In genomic region chr6:72461144-72461543, GRCh38 we compare ENCODE assay signal across 21 cellular contexts.
DNase-seq lines count a peak whose midpoint lies in the region; ATAC-seq and TF ChIP-seq lines count a peak whose summit lies in the region.
"Had no signal": no experiment of that assay in that cellular context is flagged by ENCODE, and none has a peak within 500 bp of the region (broad histone marks: within the 10 kb centered on the region; RNA-seq: fewer than 3 reads in every experiment).

No MANE protein-coding gene starts in this region.

- BruUV-seq in mammary epithelial cell (replicated peaks; lab: Mats Ljungman, UMichigan) (no TSS peak), MCF 10A (replicated peaks; lab: Mats Ljungman, UMichigan) (no TSS peak)

- H3K4me3 Mint-ChIP-seq in MCF 10A (ENCODE audit: unreplicated experiment), result no peak overlapping the region
- no peak overlapping the region for H3K4me3 Mint-ChIP-seq in activated CD4-positive, alpha-beta memory T cell treated with anti-CD3 and anti-CD28 coated beads for 36 hours
- H3K4me3 Mint-ChIP-seq: CD8-positive, alpha-beta T cell; endodermal cell; neural progenitor cell had no signal

- no peaks in the 10 kb centered on the region for H3K9me2 ChIP-seq in Karpas-422 (replicated peaks; ENCODE audit: insufficient read depth, low read length)

- no peak for ATAC-seq in GM21367 (IDR thresholded peaks at IDR 0.05; ENCODE audit: unreplicated experiment)
- ATAC-seq: CD8-positive, alpha-beta T cell; HCT116 had no signal

- H2AFZ ChIP-seq in mammary epithelial cell (ENCODE audit: low read depth, low read length) (no peak overlapping the region), Karpas-422 (ENCODE audit: low read length) (no peak overlapping the region)
- H2AFZ ChIP-seq: neural progenitor cell had no signal

- DNase-seq in mammary epithelial cell (peak; percentile 9), MCF 10A (ENCODE audit: unreplicated experiment) (no peak), SK-N-MC (ENCODE audit: low read depth, low spot score) (peak; percentile 48), fibroblast of mammary gland (ENCODE audit: low read depth) (peak; percentile 64), Karpas-422 (no peak)
- no peak for DNase-seq in activated naive CD4-positive, alpha-beta T cell treated with Interleukin-2 at 50 U/mL for 16 hours
- DNase-seq in activated CD4-positive, alpha-beta memory T cell treated with anti-CD3 and anti-CD28 coated beads for 36 hours, result no peak
- DNase-seq: activated CD4-positive, alpha-beta T cell treated with anti-CD3 and anti-CD28 coated beads for 48 hours; activated CD8-positive, alpha-beta memory T cell treated with anti-CD3 and anti-CD28 coated beads, Interleukin-2, amount 50 U/mL, for 4 hours; activated effector memory CD4-positive, alpha-beta T cell treated with anti-CD3 and anti-CD28 coated beads, Interleukin-2, amount 50 U/mL, for 16 hours; amygdala; CD8-positive, alpha-beta T cell; endodermal cell; NCI-H146; NCI-H226; NK-92 treated with Interleukin-12 subunit alpha and Interleukin-12 subunit beta, amount 100 ng/mL, for 24 hours had no signal

- peaks cover 11% of the 10 kb centered on the region for H3K4me1 Mint-ChIP-seq in MCF 10A (ENCODE audit: insufficient read depth, unreplicated experiment)
- H3K4me1 Mint-ChIP-seq in activated CD4-positive, alpha-beta memory T cell treated with anti-CD3 and anti-CD28 coated beads for 36 hours (ENCODE audit: low read depth), result no peaks in the 10 kb centered on the region
- H3K4me1 Mint-ChIP-seq: neural progenitor cell had no signal

- no peaks in the 10 kb centered on the region for H3K36me3 Mint-ChIP-seq in MCF 10A (ENCODE audit: insufficient read depth, unreplicated experiment)
- no peaks in the 10 kb centered on the region for H3K36me3 Mint-ChIP-seq in activated CD4-positive, alpha-beta memory T cell treated with anti-CD3 and anti-CD28 coated beads for 36 hours
- H3K36me3 Mint-ChIP-seq: CD8-positive, alpha-beta T cell; neural progenitor cell had no signal

- no peaks in the 10 kb centered on the region for H3K9me3 ChIP-seq in mammary epithelial cell (replicated peaks; ENCODE audit: insufficient read depth, low read length)
- H3K9me3 ChIP-seq in SK-N-MC (ENCODE audit: low read depth, low read length), result no peaks in the 10 kb centered on the region
- no peaks in the 10 kb centered on the region for H3K9me3 ChIP-seq in Karpas-422 (ENCODE audit: low read length)
- H3K9me3 ChIP-seq: thoracic aorta had no signal

- dilution Hi-C loops in mammary epithelial cell (cut with HindIII; ENCODE audit: low sequenced_read_pairs), result no loop called here

- H3K9me3 Mint-ChIP-seq in MCF 10A (ENCODE audit: unreplicated experiment), result no peaks in the 10 kb centered on the region
- H3K9me3 Mint-ChIP-seq in activated CD4-positive, alpha-beta memory T cell treated with anti-CD3 and anti-CD28 coated beads for 36 hours, result no peaks in the 10 kb centered on the region
- H3K9me3 Mint-ChIP-seq: CD8-positive, alpha-beta T cell; endodermal cell; neural progenitor cell had no signal

- H3K27me3 ChIP-seq in mammary epithelial cell (ENCODE audit: insufficient read depth, low read length) (no peaks in the 10 kb centered on the region), Karpas-422 (ENCODE audit: low read length) (no peaks in the 10 kb centered on the region)
- H3K27me3 ChIP-seq: neural progenitor cell had no signal

- peaks cover 39% of the 10 kb centered on the region for H3K27me3 Mint-ChIP-seq in MCF 10A (ENCODE audit: insufficient read depth, unreplicated experiment)
- H3K27me3 Mint-ChIP-seq in activated CD4-positive, alpha-beta memory T cell treated with anti-CD3 and anti-CD28 coated beads for 36 hours, result peaks cover 4% of the 10 kb centered on the region

- no peaks in the 10 kb centered on the region for H3K79me2 ChIP-seq in mammary epithelial cell (ENCODE audit: insufficient read depth, low read length)
- H3K79me2 ChIP-seq in Karpas-422 (ENCODE audit: low read length), result no peaks in the 10 kb centered on the region

- intact Hi-C loops in mammary epithelial cell (cut with micrococcal nuclease), result no loop called here
- intact Hi-C loops in MCF 10A (cut with micrococcal nuclease), result no loop called here
- intact Hi-C loops in activated CD4-positive, alpha-beta memory T cell treated with anti-CD3 and anti-CD28 coated beads for 36 hours (cut with micrococcal nuclease), result no loop called here

- H3K36me3 ChIP-seq in mammary epithelial cell (ENCODE audit: insufficient read depth, low read length), result no peaks in the 10 kb centered on the region
- no peaks in the 10 kb centered on the region for H3K36me3 ChIP-seq in SK-N-MC (ENCODE audit: insufficient read depth, low read length)
- H3K36me3 ChIP-seq in Karpas-422 (ENCODE audit: insufficient read depth, low read length), result no peaks in the 10 kb centered on the region
- H3K36me3 ChIP-seq: neural progenitor cell, thoracic aorta had no signal

- no peak overlapping the region for H3K4me3 ChIP-seq in mammary epithelial cell (replicated peaks in 1 of 3; ENCODE audit: insufficient read depth in 1 of 3, low read depth in 2 of 3, low read length in 3 of 3)
- H3K4me3 ChIP-seq in SK-N-MC, result no peak overlapping the region
- H3K4me3 ChIP-seq in fibroblast of mammary gland (ENCODE audit: control insufficient read depth, low read depth, low read length), result no peak overlapping the region
- H3K4me3 ChIP-seq in Karpas-422 (ENCODE audit: low read length), result no peak overlapping the region
- H3K4me3 ChIP-seq: neural progenitor cell, thoracic aorta had no signal

- WGBS in mammary epithelial cell (ENCODE audit: low coverage, missing lambda C conversion rate), result 71% methylated on average over 1 of the region's 1 CpG

- H3K4me2 ChIP-seq in mammary epithelial cell (ENCODE audit: insufficient read depth, low read depth, low read length), result no peak overlapping the region
- no peak overlapping the region for H3K4me2 ChIP-seq in Karpas-422 (ENCODE audit: low read depth, low read length, poor library complexity, severe bottlenecking)
- H3K4me2 ChIP-seq: neural progenitor cell had no signal

- TF ChIP-seq CTCF in mammary epithelial cell (conservative IDR thresholded peaks at IDR 0.05 in 1 of 2, IDR thresholded peaks at IDR 0.05 in 1 of 2; ENCODE audit: extremely low read depth in 1 of 2, insufficient read depth in 1 of 2, low read depth in 1 of 2, low read length in 2 of 2) (no peak), MCF 10A (IDR thresholded peaks at IDR 0.05; ENCODE audit: unreplicated experiment) (no peak), fibroblast of mammary gland (conservative IDR thresholded peaks at IDR 0.05; ENCODE audit: control insufficient read depth, insufficient read depth, low read depth, low read length) (no peak)

- in situ Hi-C loops in mammary epithelial cell (cut with MboI; ENCODE audit: low sequenced_read_pairs in 2 of 2), result no loop called here

- H3K27ac Mint-ChIP-seq in MCF 10A (ENCODE audit: low read depth, unreplicated experiment), result no peak overlapping the region
- H3K27ac Mint-ChIP-seq in activated CD4-positive, alpha-beta memory T cell treated with anti-CD3 and anti-CD28 coated beads for 36 hours, result no peak overlapping the region
- H3K27ac Mint-ChIP-seq: CD8-positive, alpha-beta T cell; endodermal cell; neural progenitor cell had no signal

- CTCF ChIA-PET in mammary epithelial cell (lab: Charles Lee; ENCODE audit: low non-redundant PET), result interaction anchor here (0.8 kb wide), 1 partner anchor 119 kb away, joined by 13 read pairs; no protein-coding TSS in a partner anchor
- CTCF ChIA-PET in MCF 10A (lab: Yijun Ruan, JAX), result no interaction called here
- CTCF ChIA-PET in activated CD4-positive, alpha-beta memory T cell treated with anti-CD3 and anti-CD28 coated beads for 36 hours (lab: Charles Lee), result no interaction called here

- H4K20me1 ChIP-seq in mammary epithelial cell (ENCODE audit: insufficient read depth, low read length), result no peaks in the 10 kb centered on the region
- no peaks in the 10 kb centered on the region for H4K20me1 ChIP-seq in Karpas-422 (ENCODE audit: insufficient read depth, low read depth, low read length)

- H3K27ac ChIP-seq in mammary epithelial cell (ENCODE audit: insufficient read depth, low read depth, low read length), result no peak overlapping the region
- H3K27ac ChIP-seq in SK-N-MC, result no peak overlapping the region
- H3K27ac ChIP-seq in Karpas-422 (ENCODE audit: low read length), result no peak overlapping the region
- H3K27ac ChIP-seq: neural progenitor cell, RWPE1, thoracic aorta had no signal

- H3K4me1 ChIP-seq in mammary epithelial cell (ENCODE audit: insufficient read depth, low read length), result peaks cover 8% of the 10 kb centered on the region
- H3K4me1 ChIP-seq in Karpas-422 (ENCODE audit: low read length), result no peaks in the 10 kb centered on the region
- H3K4me1 ChIP-seq: neural progenitor cell had no signal

- H3K9ac ChIP-seq in mammary epithelial cell (ENCODE audit: insufficient read depth, low read length) (no peak overlapping the region), SK-N-MC (ENCODE audit: insufficient read length) (no peak overlapping the region), Karpas-422 (ENCODE audit: low read length) (no peak overlapping the region)
- H3K9ac ChIP-seq: neural progenitor cell had no signal

- POLR2A ChIA-PET in MCF 10A (lab: Yijun Ruan, JAX), result no interaction called here
- POLR2A ChIA-PET in activated CD4-positive, alpha-beta memory T cell treated with anti-CD3 and anti-CD28 coated beads for 36 hours (lab: Charles Lee), result no interaction called here

Comparison
In these comparisons a context has a peak if more than half of its experiments do, and no peak if none do; other contexts are left out.
1. DNase-seq: peak in mammary epithelial cell (single experiment), SK-N-MC (single experiment) and fibroblast of mammary gland (single experiment); none in MCF 10A (single experiment), activated naive CD4-positive, alpha-beta T cell treated with Interleukin-2 at 50 U/mL for 16 hours (single experiment), activated CD4-positive, alpha-beta memory T cell treated with anti-CD3 and anti-CD28 coated beads for 36 hours (single experiment) and Karpas-422 (single experiment).